Comparison of ENCODE assay signal across 10 cellular contexts in the genomic region with DNA sequence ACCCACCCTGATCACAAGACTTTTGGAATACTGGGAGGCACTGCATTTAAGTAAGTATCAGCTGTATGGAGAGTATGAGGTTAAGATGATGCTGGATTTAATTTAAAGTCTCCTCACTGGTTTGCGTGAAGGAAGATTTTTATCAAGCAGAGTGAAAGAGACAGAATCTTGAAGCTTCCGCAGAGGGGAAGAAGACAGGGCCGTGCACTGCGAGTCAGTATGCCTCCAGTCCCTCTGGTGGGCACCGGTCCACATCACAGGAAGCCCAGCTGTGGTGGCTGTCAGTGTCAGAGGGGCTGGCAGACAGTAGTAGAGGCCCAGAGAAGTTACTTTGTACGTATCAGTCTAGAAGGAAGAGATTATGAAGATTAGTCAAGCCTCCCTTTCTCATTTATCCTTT.
DNase-seq lines count a peak whose midpoint lies in the region; ATAC-seq and TF ChIP-seq lines count a peak whose summit lies in the region.
"Had no signal": no experiment of that assay in that cellular context is flagged by ENCODE, and none has a peak within 500 bp of the region (broad histone marks: within the 10 kb centered on the region; RNA-seq: fewer than 3 reads in every experiment).

No MANE protein-coding gene starts in this region.

- H3K4me1 ChIP-seq in OCI-LY7 (ENCODE audit: insufficient read depth, low read length, poor library complexity, severe bottlenecking), result peaks cover 36% of the 10 kb centered on the region
- peaks cover 34% of the 10 kb centered on the region for H3K4me1 ChIP-seq in osteoblast (ENCODE audit: insufficient read depth, low read length)
- H3K4me1 ChIP-seq: HAP-1 had no signal

- intact Hi-C loops in OCI-LY7 (cut with micrococcal nuclease; ENCODE audit: unreplicated experiment), result no loop called here

- CTCF ChIA-PET in OCI-LY7 (lab: Charles Lee; ENCODE audit: unreplicated experiment), result no interaction called here

- H3K27me3 ChIP-seq in osteoblast (ENCODE audit: insufficient read depth, low read length), result no peaks in the 10 kb centered on the region

- BruUV-seq in OCI-LY7 (replicated peaks; lab: Mats Ljungman, UMichigan), result no TSS peak

- H3K79me2 ChIP-seq in OCI-LY7 (ENCODE audit: insufficient read depth, low read depth, low read length), result no peaks in the 10 kb centered on the region
- H3K79me2 ChIP-seq in osteoblast (ENCODE audit: insufficient read depth, low read length), result peaks cover 8% of the 10 kb centered on the region

- no peaks in the 10 kb centered on the region for H3K36me3 ChIP-seq in OCI-LY7 (ENCODE audit: insufficient read depth, low read length)
- H3K36me3 ChIP-seq in osteoblast (ENCODE audit: insufficient read depth, low read length), result no peaks in the 10 kb centered on the region
- H3K36me3 ChIP-seq: HAP-1 had no signal

- TF ChIP-seq CTCF in OCI-LY7 (conservative IDR thresholded peaks at IDR 0.05; ENCODE audit: low read length) (peak; percentile 64), foreskin fibroblast (IDR thresholded peaks at IDR 0.05; ENCODE audit: low read depth, low read length) (peak; percentile 20), osteoblast (IDR thresholded peaks at IDR 0.05; ENCODE audit: extremely low read depth, low read depth, low read length) (peak; percentile 26)

- no peaks in the 10 kb centered on the region for H3K9me3 ChIP-seq in OCI-LY7 (ENCODE audit: low read length)
- no peaks in the 10 kb centered on the region for H3K9me3 ChIP-seq in osteoblast (ENCODE audit: low read depth, low read length)
- H3K9me3 ChIP-seq: HAP-1 had no signal

- H2AFZ ChIP-seq in OCI-LY7 (ENCODE audit: low read length), result peak overlapping the region; percentile 2; the same call in 1 of the 2 replicates
- no peak overlapping the region for H2AFZ ChIP-seq in osteoblast (ENCODE audit: low read length)

- H3K4me2 ChIP-seq in OCI-LY7 (ENCODE audit: low read length) (peak overlapping the region; percentile 47), osteoblast (ENCODE audit: insufficient read depth, low read length) (no peak overlapping the region)

- ATAC-seq in HG02763 (IDR thresholded peaks at IDR 0.05; ENCODE audit: unreplicated experiment) (no peak), HG02610 (IDR thresholded peaks at IDR 0.05; ENCODE audit: unreplicated experiment) (no peak)

- no peak overlapping the region for H3K4me3 ChIP-seq in OCI-LY7 (ENCODE audit: low read depth, low read length, poor library complexity, severe bottlenecking)
- no peak overlapping the region for H3K4me3 ChIP-seq in foreskin fibroblast (ENCODE audit: low read depth in 1 of 2, low read length in 2 of 2)
- H3K4me3 ChIP-seq in osteoblast (ENCODE audit: insufficient read depth, low read length), result no peak overlapping the region
- H3K4me3 ChIP-seq: HAP-1, lung had no signal

- H3K9me2 ChIP-seq in OCI-LY7 (ENCODE audit: insufficient read depth, low read length), result no peaks in the 10 kb centered on the region

- H4K20me1 ChIP-seq in OCI-LY7 (ENCODE audit: insufficient read depth, low read length) (no peaks in the 10 kb centered on the region), osteoblast (ENCODE audit: insufficient read depth, low read length) (no peaks in the 10 kb centered on the region)

- no peak overlapping the region for H3K27ac ChIP-seq in OCI-LY7 (ENCODE audit: low read depth, low read length, poor library complexity, severe bottlenecking)
- H3K27ac ChIP-seq in osteoblast (ENCODE audit: low read depth, low read length), result no peak overlapping the region

- POLR2A ChIA-PET in OCI-LY7 (lab: Charles Lee), result interaction anchor here (0.6 to 0.9 kb wide), 4 partner anchors 10 to 278 kb away, joined by 3 to 6 read pairs (median 3); no protein-coding TSS in a partner anchor

- DNase-seq in ELF-1 (ENCODE audit: low read depth, low spot score) (peak; percentile 16), OCI-LY7 (ENCODE audit: low spot score) (peak; percentile 67), foreskin fibroblast (peak in 1 of 2 donors; percentile 39), osteoblast (ENCODE audit: insufficient read length, low spot score, missing footprints) (no peak), SHP77 treated with DMSO at 0.1 percent for 48 hours (lab: John Stamatoyannopoulos, UW) (no peak), HK-2 (ENCODE audit: unreplicated experiment) (no peak)

Comparison
In these comparisons a context has a peak if more than half of its experiments do, and no peak if none do; other contexts are left out.
1. DNase-seq: peak in ELF-1 (single experiment) and OCI-LY7 (single experiment); none in osteoblast (single experiment), SHP77 treated with DMSO at 0.1 percent for 48 hours (single experiment) and HK-2 (single experiment).
2. Peak in every context shown above with its lines, with median percentiles within 50 percentile points of each other: CTCF ChIP-seq.